Comparison of ENCODE assay signal across 12 cellular contexts in the genomic region with DNA sequence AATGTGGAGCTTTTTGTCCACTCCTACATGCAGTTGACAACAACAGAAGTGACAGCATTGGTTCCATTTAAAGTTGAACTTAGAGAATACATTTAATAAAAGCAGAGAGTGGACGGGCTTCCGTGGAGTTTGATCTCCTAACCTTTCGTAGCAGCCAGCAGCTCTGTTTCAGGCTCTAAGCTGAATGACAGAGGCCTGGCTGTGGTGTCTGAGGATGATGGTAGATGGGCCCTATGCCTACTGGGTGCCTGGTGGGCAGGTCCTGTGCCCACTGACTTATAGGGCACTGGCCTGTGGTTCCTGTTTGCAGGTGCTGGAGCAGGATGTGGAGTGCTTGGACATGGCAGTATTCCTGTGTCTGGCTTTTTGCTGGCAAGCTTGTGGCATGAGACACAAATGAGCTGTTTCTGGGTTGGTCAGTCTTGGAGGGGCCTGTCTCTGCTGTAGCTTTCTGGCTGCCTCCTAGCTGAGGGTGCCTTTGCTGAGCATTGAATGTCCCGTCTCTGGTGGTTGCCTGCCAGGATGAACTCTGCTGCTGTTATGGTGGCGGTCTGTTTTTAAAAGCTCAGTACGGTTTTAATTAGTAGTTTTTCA. TPM values are rescaled to one million over a fixed set of nuclear protein-coding genes. Genes with fewer than 3 reads are reported as not detected.
DNase-seq lines count a peak whose midpoint lies in the region; ATAC-seq and TF ChIP-seq lines count a peak whose summit lies in the region.
"Had no signal": no experiment of that assay in that cellular context is flagged by ENCODE, and none has a peak within 500 bp of the region (broad histone marks: within the 10 kb centered on the region; RNA-seq: fewer than 3 reads in every experiment).

No MANE protein-coding gene starts in this region.

- peaks cover 43% of the 10 kb centered on the region for H3K4me1 ChIP-seq in PC-3 (ENCODE audit: insufficient read depth, low read length)
- peaks cover 30% of the 10 kb centered on the region for H3K4me1 ChIP-seq in SJCRH30

- peaks cover 60% of the 10 kb centered on the region for H4K20me1 ChIP-seq in PC-3 (ENCODE audit: low read length)

- no peak for ATAC-seq in PC-3
- ATAC-seq in stimulated activated effector memory CD8-positive, alpha-beta T cell treated with anti-CD3 and anti-CD28 coated beads, Interleukin-12 subunit alpha, Interleukin-12 subunit beta, amount 100 ng/mL, for 72 hours, result no peak
- ATAC-seq in left lobe of liver, result no peak
- ATAC-seq in GM18511 (IDR thresholded peaks at IDR 0.05; ENCODE audit: unreplicated experiment), result no peak

- POLR2A ChIA-PET in PC-3 (lab: Charles Lee; ENCODE audit: unreplicated experiment), result no interaction called here

- H3K27ac ChIP-seq in PC-3 (ENCODE audit: low read length), result no peak overlapping the region
- no peak overlapping the region for H3K27ac ChIP-seq in SJCRH30
- H3K27ac ChIP-seq: 22Rv1 had no signal

- no peaks in the 10 kb centered on the region for H3K9me3 Mint-ChIP-seq in activated CD4-positive, alpha-beta T cell treated with anti-CD3 and anti-CD28 coated beads, Interleukin-2, amount 10 ng/mL, durations not matched to agents 24 days and 14 days
- no peaks in the 10 kb centered on the region for H3K9me3 Mint-ChIP-seq in stimulated activated effector memory CD8-positive, alpha-beta T cell treated with anti-CD3 and anti-CD28 coated beads, Interleukin-12 subunit alpha, Interleukin-12 subunit beta, amount 100 ng/mL, for 72 hours

- peaks cover 54% of the 10 kb centered on the region for H3K4me1 Mint-ChIP-seq in activated CD4-positive, alpha-beta T cell treated with anti-CD3 and anti-CD28 coated beads, Interleukin-2, amount 10 ng/mL, durations not matched to agents 24 days and 14 days
- H3K4me1 Mint-ChIP-seq in stimulated activated effector memory CD8-positive, alpha-beta T cell treated with anti-CD3 and anti-CD28 coated beads, Interleukin-12 subunit alpha, Interleukin-12 subunit beta, amount 100 ng/mL, for 72 hours, result peaks cover 77% of the 10 kb centered on the region

- no peaks in the 10 kb centered on the region for H3K36me3 ChIP-seq in PC-3 (ENCODE audit: low read depth, low read length)
- H3K36me3 ChIP-seq in SJCRH30, result peaks cover 13% of the 10 kb centered on the region

- H3F3A ChIP-seq in PC-3 (ENCODE audit: low read length, unreplicated experiment), result no peaks in the 10 kb centered on the region

- H2AFZ ChIP-seq in PC-3 (ENCODE audit: low read length), result no peak overlapping the region

- H3K9me3 ChIP-seq in PC-3 (ENCODE audit: low read length) (no peaks in the 10 kb centered on the region), SJCRH30 (replicated peaks) (no peaks in the 10 kb centered on the region)

- H3K79me2 ChIP-seq in PC-3 (ENCODE audit: low read length), result peaks cover 100% of the 10 kb centered on the region

- H3K36me3 Mint-ChIP-seq in activated CD4-positive, alpha-beta T cell treated with anti-CD3 and anti-CD28 coated beads, Interleukin-2, amount 10 ng/mL, durations not matched to agents 24 days and 14 days (ENCODE audit: low read depth), result peaks cover 35% of the 10 kb centered on the region
- H3K36me3 Mint-ChIP-seq in stimulated activated effector memory CD8-positive, alpha-beta T cell treated with anti-CD3 and anti-CD28 coated beads, Interleukin-12 subunit alpha, Interleukin-12 subunit beta, amount 100 ng/mL, for 72 hours, result peaks cover 87% of the 10 kb centered on the region

- intact Hi-C loops in activated CD4-positive, alpha-beta T cell treated with anti-CD3 and anti-CD28 coated beads, Interleukin-2, amount 10 ng/mL, durations not matched to agents 24 days and 14 days (cut with micrococcal nuclease), result loop anchor here (5.0 kb wide), 1 partner anchor 38 kb away; no protein-coding TSS in a partner anchor
- intact Hi-C loops in PC-3 (cut with micrococcal nuclease), result no loop called here

- H3K27me3 ChIP-seq in PC-3 (ENCODE audit: low read length) (no peaks in the 10 kb centered on the region), SJCRH30 (no peaks in the 10 kb centered on the region)

- no peak overlapping the region for H3K4me3 Mint-ChIP-seq in activated CD4-positive, alpha-beta T cell treated with anti-CD3 and anti-CD28 coated beads, Interleukin-2, amount 10 ng/mL, durations not matched to agents 24 days and 14 days
- H3K4me3 Mint-ChIP-seq in stimulated activated effector memory CD8-positive, alpha-beta T cell treated with anti-CD3 and anti-CD28 coated beads, Interleukin-12 subunit alpha, Interleukin-12 subunit beta, amount 100 ng/mL, for 72 hours, result peak overlapping the region; percentile 95

- TF ChIP-seq CTCF in PC-3 (conservative IDR thresholded peaks at IDR 0.05; ENCODE audit: low read depth, low read length), result no peak

- H3K27ac Mint-ChIP-seq in activated CD4-positive, alpha-beta T cell treated with anti-CD3 and anti-CD28 coated beads, Interleukin-2, amount 10 ng/mL, durations not matched to agents 24 days and 14 days, result peak overlapping the region; percentile 29
- H3K27ac Mint-ChIP-seq in stimulated activated effector memory CD8-positive, alpha-beta T cell treated with anti-CD3 and anti-CD28 coated beads, Interleukin-12 subunit alpha, Interleukin-12 subunit beta, amount 100 ng/mL, for 72 hours, result peak overlapping the region; percentile 77

- BruUV-seq in PC-3 (replicated peaks; lab: Mats Ljungman, UMichigan), result no TSS peak

- no peaks in the 10 kb centered on the region for H3K27me3 Mint-ChIP-seq in activated CD4-positive, alpha-beta T cell treated with anti-CD3 and anti-CD28 coated beads, Interleukin-2, amount 10 ng/mL, durations not matched to agents 24 days and 14 days

- CTCF ChIA-PET in PC-3 (lab: Charles Lee), result no interaction called here

- no peaks in the 10 kb centered on the region for H3K9me2 ChIP-seq in PC-3 (replicated peaks; ENCODE audit: low read length)

- H3K4me2 ChIP-seq in PC-3 (ENCODE audit: low read length), result no peak overlapping the region

- no peak overlapping the region for H3K9ac ChIP-seq in PC-3 (ENCODE audit: low read length)

- peak; percentile 52 for DNase-seq in activated CD4-positive, alpha-beta T cell treated with anti-CD3 and anti-CD28 coated beads, Interleukin-2, amount 10 ng/mL, durations not matched to agents 24 days and 14 days
- DNase-seq in activated CD4-positive, alpha-beta T cell treated with anti-CD3 and anti-CD28 coated beads, Interleukin-2, amount 50 U/mL, for 48 hours, result no peak
- peak; percentile 10 for DNase-seq in PC-3
- peak; percentile 47 for DNase-seq in glomerular visceral epithelial cell (ENCODE audit: extremely low spot score)
- no peak for DNase-seq in stimulated activated effector memory CD8-positive, alpha-beta T cell treated with anti-CD3 and anti-CD28 coated beads, Interleukin-12 subunit alpha, Interleukin-12 subunit beta, amount 100 ng/mL, for 72 hours (ENCODE audit: low spot score in 2 of 2)
- no peak for DNase-seq in SJCRH30
- DNase-seq in left lobe of liver (ENCODE audit: low spot score), result no peak
- DNase-seq: dermis blood vessel endothelial cell, NCI-H1417 treated with DMSO at 0.1 percent for 48 hours had no signal

- H3K4me3 ChIP-seq in PC-3 (ENCODE audit: low read length), result no peak overlapping the region
- no peak overlapping the region for H3K4me3 ChIP-seq in SJCRH30
- H3K4me3 ChIP-seq: lung had no signal

RNA-seq across cellular contexts. Expression of gene PRDM2, which starts 54.6 kb away (rescaled TPM):
- 44.5 and 45.9 TPM in 2 replicates for total RNA-seq in activated CD4-positive, alpha-beta T cell treated with anti-CD3 and anti-CD28 coated beads, Interleukin-2, amount 10 ng/mL, durations not matched to agents 24 days and 14 days
- total RNA-seq in PC-3 (2014; rRNA removed) (9.4 and 13.8 TPM in 2 replicates), left lobe of liver (11.7 TPM)
- 25.2 and 28.4 TPM in 2 replicates for total RNA-seq in SJCRH30 (2014; rRNA removed; shearing (Covaris generic))

Comparison
In these comparisons a context has a peak if more than half of its experiments do, and no peak if none do; other contexts are left out.
1. DNase-seq: peak in activated CD4-positive, alpha-beta T cell treated with anti-CD3 and anti-CD28 coated beads, Interleukin-2, amount 10 ng/mL, durations not matched to agents 24 days and 14 days (single experiment), PC-3 (single experiment) and glomerular visceral epithelial cell (single experiment); none in activated CD4-positive, alpha-beta T cell treated with anti-CD3 and anti-CD28 coated beads, Interleukin-2, amount 50 U/mL, for 48 hours (0 of 2), stimulated activated effector memory CD8-positive, alpha-beta T cell treated with anti-CD3 and anti-CD28 coated beads, Interleukin-12 subunit alpha, Interleukin-12 subunit beta, amount 100 ng/mL, for 72 hours (0 of 2), SJCRH30 (0 of 2) and left lobe of liver (single experiment).